9 cellular contexts compared by ENCODE assay signal in genomic region chr3:47163990-47164848, GRCh38. TPM values are rescaled to one million over a fixed set of nuclear protein-coding genes. Genes with fewer than 3 reads are reported as not detected.
DNase-seq lines count a peak whose midpoint lies in the region; ATAC-seq, FAIRE-seq and TF ChIP-seq lines count a peak whose summit lies in the region.
"Had no signal": no experiment of that assay in that cellular context is flagged by ENCODE, and none has a peak within 500 bp of the region (broad histone marks: within the 10 kb centered on the region; RNA-seq: fewer than 3 reads in every experiment).

Gene SETD2, minus strand, starts transcription at chr3:47164113. Its CDS starts 189 bp downstream, at chr3:47163924.

- dilution Hi-C loops in keratinocyte (cut with MboI; ENCODE audit: extremely low pct_ligation_motif_present, low sequenced_read_pairs) = no loop called here

- peak; percentile 57 for ATAC-seq in GM18873 (IDR thresholded peaks at IDR 0.05; ENCODE audit: low FRiP score, unreplicated experiment)
- ATAC-seq in HG03135 (IDR thresholded peaks at IDR 0.05; ENCODE audit: unreplicated experiment) = peak; percentile 63
- ATAC-seq in activated CD4-positive, CD25-positive, alpha-beta regulatory T cell treated with anti-CD3 and anti-CD28 coated beads, Interleukin-2, amount 50 U/mL, for 24 hours = peak; percentile 90 to 91
- ATAC-seq in central memory CD8-positive, alpha-beta T cell (replicated peaks; ENCODE audit: extremely low read depth, poor library complexity, severe bottlenecking) = peak; percentile 93

- H3K4me2 ChIP-seq in keratinocyte (ENCODE audit: control insufficient read depth, extremely low read depth, insufficient read depth, low read depth, low read length) = peak within 1 kb of the TSS; percentile 88

- H3K9me3 Mint-ChIP-seq in central memory CD8-positive, alpha-beta T cell = no peaks in the 10 kb centered on the region

- peak; percentile 7 to 58 (median 51) for TF ChIP-seq CTCF in keratinocyte (optimal IDR thresholded peaks at IDR 0.05 in 1 of 3, IDR thresholded peaks at IDR 0.05 in 1 of 3, conservative IDR thresholded peaks at IDR 0.05 in 1 of 3; ENCODE audit: extremely low read depth in 1 of 3, insufficient read depth in 2 of 3, low read length in 3 of 3)

- peaks cover 28% of the 10 kb centered on the region for H3K4me1 ChIP-seq in keratinocyte (ENCODE audit: control insufficient read depth, extremely low read depth, insufficient read depth, low read length)

- H3K79me2 ChIP-seq in keratinocyte (ENCODE audit: control insufficient read depth, insufficient read depth, low read length) = peaks cover 75% of the 10 kb centered on the region

- H3K27me3 Mint-ChIP-seq in central memory CD8-positive, alpha-beta T cell = no peaks in the 10 kb centered on the region

- peak within 1 kb of the TSS; percentile 81 to 91 (median 81) for H3K4me3 ChIP-seq in keratinocyte (ENCODE audit: control insufficient read depth in 2 of 3, extremely low read depth in 1 of 3, insufficient read depth in 2 of 3, low read depth in 1 of 3, low read length in 3 of 3)

- FAIRE-seq in keratinocyte (lab: Jason Lieb, UNC) = no peak
- FAIRE-seq: endometrium had no signal

- H3K27me3 ChIP-seq in keratinocyte (ENCODE audit: control insufficient read depth, extremely low read depth, insufficient read depth, low read length) = no peaks in the 10 kb centered on the region

- H2AFZ ChIP-seq in keratinocyte (ENCODE audit: control insufficient read depth, low read length) = peak within 1 kb of the TSS; percentile 94

- peaks cover 47% of the 10 kb centered on the region for H3K4me1 Mint-ChIP-seq in central memory CD8-positive, alpha-beta T cell

- peaks cover 23% of the 10 kb centered on the region for H3K36me3 Mint-ChIP-seq in central memory CD8-positive, alpha-beta T cell (ENCODE audit: insufficient read depth)

- no peaks in the 10 kb centered on the region for H3K9me3 ChIP-seq in keratinocyte (ENCODE audit: control insufficient read depth, low read depth, low read length)

- peaks cover 5% of the 10 kb centered on the region for H3K9me1 ChIP-seq in keratinocyte (ENCODE audit: control insufficient read depth, extremely low read depth, insufficient read depth, low read length)

- peak within 1 kb of the TSS; percentile 67 for H3K27ac ChIP-seq in keratinocyte (ENCODE audit: control insufficient read depth, insufficient read depth, low read length)

- peaks cover 11% of the 10 kb centered on the region for H4K20me1 ChIP-seq in keratinocyte (ENCODE audit: control insufficient read depth, extremely low read depth, insufficient read depth, low read length)

- peak within 1 kb of the TSS; percentile 88 for H3K4me3 Mint-ChIP-seq in central memory CD8-positive, alpha-beta T cell

- DNase-seq in AG08396 (ENCODE audit: low spot score) (peak; percentile 95), NCI-H345 (lab: John Stamatoyannopoulos, UW) (peak; percentile 81), keratinocyte (ENCODE audit: low read depth, low spot score) (peak; percentile 56)
- peak; percentile 66 to 74 for DNase-seq in central memory CD8-positive, alpha-beta T cell (ENCODE audit: low spot score in 2 of 2)
- peak; percentile 70 to 80 (median 77) for DNase-seq in stimulated activated CD4-positive, alpha-beta T cell treated with anti-CD3 and anti-CD28 coated beads, Interleukin-12 subunit alpha, Interleukin-12 subunit beta, amount 100 ng/mL, for 48 hours (ENCODE audit: low read depth in 2 of 3, low spot score in 1 of 3)

- peak within 1 kb of the TSS; percentile 86 for H3K9ac ChIP-seq in keratinocyte (ENCODE audit: control insufficient read depth, extremely low read depth, insufficient read depth, low read length)

- H3K36me3 ChIP-seq in keratinocyte (ENCODE audit: control insufficient read depth in 2 of 2, extremely low read depth in 1 of 2, insufficient read depth in 2 of 2, low read length in 2 of 2) = peaks cover 0 to 6% of the 10 kb centered on the region in 2 experiments

- H3K27ac Mint-ChIP-seq in central memory CD8-positive, alpha-beta T cell (ENCODE audit: low read depth) = peak within 1 kb of the TSS; percentile 96

RNA-seq across cellular contexts. Expression of gene SETD2, which starts in this region (rescaled TPM):
- polyA plus RNA-seq in keratinocyte = 15.6 to 23.3 TPM (median 21.5 TPM) in 3 replicates
- 56.3 TPM for polyA plus RNA-seq in keratinocyte (2011; ENCODE audit: low read depth)
- polyA plus RNA-seq in keratinocyte (2011; cell fraction: cytosol; rRNA removed) = 13.2 and 18.5 TPM in 2 replicates
- 36.1 and 42.4 TPM in 2 replicates for polyA plus RNA-seq in keratinocyte (2011; cell fraction: nucleus; rRNA removed)
- polyA plus RNA-seq in keratinocyte (2012; ENCODE audit: low replicate concordance) = 16.9 and 20.7 TPM in 2 replicates
- 16.7 to 45.9 TPM (median 27.2 TPM) in 3 replicates for polyA minus RNA-seq in keratinocyte
- 15.5 TPM for polyA minus RNA-seq in keratinocyte (2011; cell fraction: cytosol; rRNA and poly(A)+ RNA removed)
- 37.6 and 71.7 TPM in 2 replicates for polyA minus RNA-seq in keratinocyte (2011; cell fraction: nucleus; rRNA and poly(A)+ RNA removed)

Comparison
In these comparisons a context has a peak if more than half of its experiments do, and no peak if none do; other contexts are left out.
1. Peak in every context shown above with its lines: DNase-seq, ATAC-seq, H3K4me3 ChIP-seq and H3K27ac ChIP-seq.